In genomic region chr1:172383541-172383940, GRCh38 we compare ENCODE assay signal across 14 cellular contexts. TPM values are rescaled to one million over a fixed set of nuclear protein-coding genes. Genes with fewer than 3 reads are reported as not detected.
DNase-seq lines count a peak whose midpoint lies in the region; ATAC-seq and TF ChIP-seq lines count a peak whose summit lies in the region.
"Had no signal": no experiment of that assay in that cellular context is flagged by ENCODE, and none has a peak within 500 bp of the region (broad histone marks: within the 10 kb centered on the region; RNA-seq: fewer than 3 reads in every experiment).

No MANE protein-coding gene starts in this region.

- ATAC-seq in natural killer cell (no peak), GM18861 (IDR thresholded peaks at IDR 0.05; ENCODE audit: unreplicated experiment) (no peak)
- ATAC-seq in natural killer cell treated with Interleukin-12 subunit alpha and Interleukin-12 subunit beta and Interleukin-15 and Interleukin-18, amount 100 ng/mL, for 72 hours = no peak
- no peak for ATAC-seq in activated T-cell treated with anti-CD3 and anti-CD28 coated beads, Interleukin-2, amount 50 U/mL, for 4 hours
- ATAC-seq: activated naive CD4-positive, alpha-beta T cell treated with anti-CD3 and anti-CD28 coated beads, Interleukin-2, amount 50 U/mL, for 72 hours had no signal

- DNase-seq in natural killer cell (no peak), coronary artery (ENCODE audit: low spot score) (no peak), mesothelial cell of epicardium (ENCODE audit: low spot score in 2 of 2, unreplicated experiment in 2 of 2) (no peak), WERI-Rb-1 (no peak)
- no peak for DNase-seq in natural killer cell treated with Interleukin-12 subunit alpha and Interleukin-12 subunit beta and Interleukin-15 and Interleukin-18, amount 100 ng/mL, for 72 hours (ENCODE audit: low spot score)
- DNase-seq in activated T-cell treated with anti-CD3 and anti-CD28 coated beads, Interleukin-2, amount 50 U/mL, for 4 hours = no peak
- DNase-seq in activated naive CD4-positive, alpha-beta T cell treated with anti-CD3 and anti-CD28 coated beads, Interleukin-2, amount 50 U/mL, for 16 hours = no peak
- DNase-seq: activated CD4-positive, alpha-beta T cell treated with anti-CD3 and anti-CD28 coated beads for 48 hours; Kasumi-1; SHP77; stimulated activated CD4-positive, alpha-beta T cell treated with anti-CD3 and anti-CD28 coated beads, Interleukin-4, amount 100 ng/mL, for 24 hours had no signal

- no peaks in the 10 kb centered on the region for H3K36me3 ChIP-seq in WERI-Rb-1

- H3K36me3 Mint-ChIP-seq in natural killer cell = no peaks in the 10 kb centered on the region
- no peaks in the 10 kb centered on the region for H3K36me3 Mint-ChIP-seq in natural killer cell treated with Interleukin-12 subunit alpha and Interleukin-12 subunit beta and Interleukin-15 and Interleukin-18, amount 100 ng/mL, for 72 hours
- peaks cover under 1% of the 10 kb centered on the region for H3K36me3 Mint-ChIP-seq in mesothelial cell of epicardium
- no peaks in the 10 kb centered on the region for H3K36me3 Mint-ChIP-seq in activated T-cell treated with anti-CD3 and anti-CD28 coated beads, Interleukin-2, amount 50 U/mL, for 4 hours (ENCODE audit: insufficient read depth)
- H3K36me3 Mint-ChIP-seq: activated naive CD4-positive, alpha-beta T cell treated with anti-CD3 and anti-CD28 coated beads, Interleukin-2, amount 50 U/mL, for 72 hours had no signal

- H3K9me3 Mint-ChIP-seq in natural killer cell = no peaks in the 10 kb centered on the region
- H3K9me3 Mint-ChIP-seq in natural killer cell treated with Interleukin-12 subunit alpha and Interleukin-12 subunit beta and Interleukin-15 and Interleukin-18, amount 100 ng/mL, for 72 hours = no peaks in the 10 kb centered on the region
- no peaks in the 10 kb centered on the region for H3K9me3 Mint-ChIP-seq in mesothelial cell of epicardium
- no peaks in the 10 kb centered on the region for H3K9me3 Mint-ChIP-seq in activated T-cell treated with anti-CD3 and anti-CD28 coated beads, Interleukin-2, amount 50 U/mL, for 4 hours
- H3K9me3 Mint-ChIP-seq: activated naive CD4-positive, alpha-beta T cell treated with anti-CD3 and anti-CD28 coated beads, Interleukin-2, amount 50 U/mL, for 72 hours had no signal

- no peaks in the 10 kb centered on the region for H3K27me3 ChIP-seq in WERI-Rb-1 (ENCODE audit: insufficient read depth, low read depth, severe bottlenecking)

- H3K27me3 Mint-ChIP-seq in natural killer cell (ENCODE audit: low read depth in 2 of 2) = no peaks in the 10 kb centered on the region
- H3K27me3 Mint-ChIP-seq in natural killer cell treated with Interleukin-12 subunit alpha and Interleukin-12 subunit beta and Interleukin-15 and Interleukin-18, amount 100 ng/mL, for 72 hours = no peaks in the 10 kb centered on the region
- no peaks in the 10 kb centered on the region for H3K27me3 Mint-ChIP-seq in mesothelial cell of epicardium (ENCODE audit: low read depth)
- H3K27me3 Mint-ChIP-seq in activated T-cell treated with anti-CD3 and anti-CD28 coated beads, Interleukin-2, amount 50 U/mL, for 4 hours (ENCODE audit: low read depth) = no peaks in the 10 kb centered on the region

- peak overlapping the region; percentile 4 to 39 for H3K27ac ChIP-seq in coronary artery
- no peak overlapping the region for H3K27ac ChIP-seq in WERI-Rb-1

- H3K27ac Mint-ChIP-seq in natural killer cell (peak overlapping the region; percentile 90 to 91), mesothelial cell of epicardium (peak overlapping the region; percentile 97)
- peak overlapping the region in 1 of 2 donors; percentile 53 for H3K27ac Mint-ChIP-seq in natural killer cell treated with Interleukin-12 subunit alpha and Interleukin-12 subunit beta and Interleukin-15 and Interleukin-18, amount 100 ng/mL, for 72 hours
- H3K27ac Mint-ChIP-seq: activated naive CD4-positive, alpha-beta T cell treated with anti-CD3 and anti-CD28 coated beads, Interleukin-2, amount 50 U/mL, for 72 hours had no signal

- H3K4me3 Mint-ChIP-seq in natural killer cell (no peak overlapping the region), mesothelial cell of epicardium (peak overlapping the region; percentile 5)
- no peak overlapping the region for H3K4me3 Mint-ChIP-seq in natural killer cell treated with Interleukin-12 subunit alpha and Interleukin-12 subunit beta and Interleukin-15 and Interleukin-18, amount 100 ng/mL, for 72 hours
- no peak overlapping the region for H3K4me3 Mint-ChIP-seq in activated T-cell treated with anti-CD3 and anti-CD28 coated beads, Interleukin-2, amount 50 U/mL, for 4 hours

- H3K4me3 ChIP-seq in coronary artery (peak overlapping the region; percentile 51), WERI-Rb-1 (ENCODE audit: low read depth, low read length) (no peak overlapping the region)

- H3K9me3 ChIP-seq in WERI-Rb-1 (ENCODE audit: severe bottlenecking) = no peaks in the 10 kb centered on the region

- no peak for TF ChIP-seq CTCF in natural killer cell (IDR thresholded peaks at IDR 0.05)
- no peak for TF ChIP-seq CTCF in coronary artery (IDR thresholded peaks at IDR 0.05)
- no peak for TF ChIP-seq CTCF in mesothelial cell of epicardium (IDR thresholded peaks at IDR 0.05; ENCODE audit: unreplicated experiment)
- TF ChIP-seq CTCF in WERI-Rb-1 (IDR thresholded peaks at IDR 0.05; ENCODE audit: low read depth, low read length) = no peak

- H3K4me1 Mint-ChIP-seq in natural killer cell = peaks cover 22 to 27% of the 10 kb centered on the region in 2 donors
- H3K4me1 Mint-ChIP-seq in natural killer cell treated with Interleukin-12 subunit alpha and Interleukin-12 subunit beta and Interleukin-15 and Interleukin-18, amount 100 ng/mL, for 72 hours (ENCODE audit: low read depth in 2 of 2) = peaks cover 7 to 18% of the 10 kb centered on the region in 2 donors
- H3K4me1 Mint-ChIP-seq in mesothelial cell of epicardium = peaks cover 80% of the 10 kb centered on the region
- peaks cover 27% of the 10 kb centered on the region for H3K4me1 Mint-ChIP-seq in activated T-cell treated with anti-CD3 and anti-CD28 coated beads, Interleukin-2, amount 50 U/mL, for 4 hours (ENCODE audit: low read depth)

- intact Hi-C loops in natural killer cell (cut with micrococcal nuclease) = loop anchor here (5.0 kb wide), 1 partner anchor 41 kb away; no protein-coding TSS in a partner anchor

RNA-seq across cellular contexts. Expression of gene C1orf105, which starts 36.9 kb away (rescaled TPM):
- total RNA-seq in natural killer cell (not detected), mesothelial cell of epicardium (0.57 to 0.95 TPM in 2 of 3 replicates, not detected in the other)
- total RNA-seq in natural killer cell treated with Interleukin-12 subunit alpha and Interleukin-12 subunit beta and Interleukin-15 and Interleukin-18, amount 100 ng/mL, for 72 hours = not detected
- not detected for total RNA-seq in activated T-cell treated with anti-CD3 and anti-CD28 coated beads, Interleukin-2, amount 50 U/mL, for 4 hours
- total RNA-seq: activated naive CD4-positive, alpha-beta T cell treated with anti-CD3 and anti-CD28 coated beads, Interleukin-2, amount 50 U/mL, for 72 hours; NCI-H460 had no signal
